In the genomic region with DNA sequence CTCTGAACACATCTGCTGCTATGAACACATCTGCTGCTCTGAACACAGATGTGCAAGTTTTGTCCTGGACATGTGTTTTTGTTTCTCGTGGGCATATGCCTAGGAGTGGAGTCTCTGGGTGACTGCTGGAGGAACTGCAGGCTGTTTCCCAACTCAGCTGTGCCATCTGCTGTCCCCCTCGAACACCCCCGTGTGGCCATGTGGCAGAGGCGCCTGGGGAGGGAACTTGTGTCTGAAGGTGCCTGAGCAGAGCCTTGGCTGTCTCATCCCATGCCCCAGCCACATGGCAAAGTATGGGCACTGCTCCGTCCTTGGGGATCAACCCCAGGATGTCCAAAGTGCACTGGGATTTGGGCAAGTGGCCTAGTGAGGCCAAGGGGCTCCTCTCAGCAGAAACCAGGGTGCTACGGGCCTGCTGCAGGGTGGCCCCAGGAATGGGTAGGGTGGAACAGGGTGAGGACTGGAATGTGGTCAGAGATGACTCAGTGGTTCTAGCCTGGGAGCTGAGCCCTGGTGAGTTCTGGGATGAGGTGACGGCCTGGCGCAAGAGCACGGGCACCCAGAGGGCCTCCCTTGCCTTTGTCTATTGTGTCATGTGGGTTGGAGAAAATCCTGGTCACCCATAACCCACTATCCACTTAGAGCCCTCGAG, we compare ENCODE assay signal across 1 cellular context.
TF ChIP-seq lines count a peak whose summit lies in the region.

No MANE protein-coding gene starts in this region.

TF ChIP-seq in IMR-90, 13 proteins besides CTCF, POLR2A, EP300 and RAD21:
- TF ChIP-seq CEBPB (IDR thresholded peaks at IDR 0.05; ENCODE audit: low read depth, low read length) (peak; percentile 83), NFE2L2 (IDR thresholded peaks at IDR 0.05; ENCODE audit: low read depth, low read length) (peak; percentile 40; the same call in 1 of the 2 replicates), MAFK (IDR thresholded peaks at IDR 0.05; ENCODE audit: low read depth, low read length) (no peak), BHLHE40 (IDR thresholded peaks at IDR 0.05; ENCODE audit: low read depth, low read length) (peak; percentile 10; the same call in 1 of the 2 replicates), SMC3 (IDR thresholded peaks at IDR 0.05; ENCODE audit: low read depth, low read length) (no peak), MAZ (IDR thresholded peaks at IDR 0.05; ENCODE audit: borderline replicate concordance, low read depth, low read length) (no peak), RFX5 (IDR thresholded peaks at IDR 0.05; ENCODE audit: low read depth, low read length) (no peak), RCOR1 (IDR thresholded peaks at IDR 0.05; ENCODE audit: insufficient replicate concordance, low read length) (no peak), CHD1 (IDR thresholded peaks at IDR 0.05; ENCODE audit: low read depth, low read length) (no peak), FOS (IDR thresholded peaks at IDR 0.05; ENCODE audit: low read depth, low read length) (no peak), MXI1 (IDR thresholded peaks at IDR 0.05; ENCODE audit: borderline replicate concordance, low read depth, low read length) (peak; percentile 9; the same call in 1 of the 2 replicates)
- TF ChIP-seq, protein P1, sequence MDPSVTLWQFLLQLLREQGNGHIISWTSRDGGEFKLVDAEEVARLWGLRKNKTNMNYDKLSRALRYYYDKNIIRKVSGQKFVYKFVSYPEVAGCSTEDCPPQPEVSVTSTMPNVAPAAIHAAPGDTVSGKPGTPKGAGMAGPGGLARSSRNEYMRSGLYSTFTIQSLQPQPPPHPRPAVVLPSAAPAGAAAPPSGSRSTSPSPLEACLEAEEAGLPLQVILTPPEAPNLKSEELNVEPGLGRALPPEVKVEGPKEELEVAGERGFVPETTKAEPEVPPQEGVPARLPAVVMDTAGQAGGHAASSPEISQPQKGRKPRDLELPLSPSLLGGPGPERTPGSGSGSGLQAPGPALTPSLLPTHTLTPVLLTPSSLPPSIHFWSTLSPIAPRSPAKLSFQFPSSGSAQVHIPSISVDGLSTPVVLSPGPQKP (IDR thresholded peaks at IDR 0.05; ENCODE audit: borderline replicate concordance, low read depth, low read length), result no peak
- TF ChIP-seq, protein P2, sequence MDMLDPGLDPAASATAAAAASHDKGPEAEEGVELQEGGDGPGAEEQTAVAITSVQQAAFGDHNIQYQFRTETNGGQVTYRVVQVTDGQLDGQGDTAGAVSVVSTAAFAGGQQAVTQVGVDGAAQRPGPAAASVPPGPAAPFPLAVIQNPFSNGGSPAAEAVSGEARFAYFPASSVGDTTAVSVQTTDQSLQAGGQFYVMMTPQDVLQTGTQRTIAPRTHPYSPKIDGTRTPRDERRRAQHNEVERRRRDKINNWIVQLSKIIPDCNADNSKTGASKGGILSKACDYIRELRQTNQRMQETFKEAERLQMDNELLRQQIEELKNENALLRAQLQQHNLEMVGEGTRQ (IDR thresholded peaks at IDR 0.05; ENCODE audit: low read depth, low read length), result peak; percentile 16; the same call in 1 of the 2 replicates
